33 cellular contexts compared by ENCODE assay signal in genomic region chr18:60162390-60162789, GRCh38.
DNase-seq lines count a peak whose midpoint lies in the region; ATAC-seq and TF ChIP-seq lines count a peak whose summit lies in the region.
"Had no signal": no experiment of that assay in that cellular context is flagged by ENCODE, and none has a peak within 500 bp of the region (broad histone marks: within the 10 kb centered on the region; RNA-seq: fewer than 3 reads in every experiment).

No MANE protein-coding gene starts in this region.

- H3K4me3 ChIP-seq in mammary epithelial cell (replicated peaks in 1 of 3; ENCODE audit: insufficient read depth in 1 of 3, low read depth in 2 of 3, low read length in 3 of 3) = no peak overlapping the region
- H3K4me3 ChIP-seq: colonic mucosa, GM23338, hepatocyte, transverse colon had no signal

- H2AFZ ChIP-seq in mammary epithelial cell (ENCODE audit: low read depth, low read length) = no peak overlapping the region
- H2AFZ ChIP-seq: GM23338, hepatocyte had no signal

- no peak overlapping the region for H3K27ac Mint-ChIP-seq in stimulated activated effector memory CD8-positive, alpha-beta T cell treated with anti-CD3 and anti-CD28 coated beads, Interleukin-12 subunit alpha, Interleukin-12 subunit beta, amount 100 ng/mL, for 72 hours
- H3K27ac Mint-ChIP-seq: activated naive CD8-positive, alpha-beta T cell treated with anti-CD3 and anti-CD28 coated beads, Interleukin-2, amount 50 U/mL, for 24 hours; activated T-cell treated with anti-CD3 and anti-CD28 coated beads, Interleukin-2, amount 50 U/mL, for 72 hours; CD14-positive monocyte; GM23338; nephron had no signal

- H3K4me3 Mint-ChIP-seq in stimulated activated effector memory CD8-positive, alpha-beta T cell treated with anti-CD3 and anti-CD28 coated beads, Interleukin-12 subunit alpha, Interleukin-12 subunit beta, amount 100 ng/mL, for 72 hours = no peak overlapping the region
- H3K4me3 Mint-ChIP-seq: activated naive CD8-positive, alpha-beta T cell treated with anti-CD3 and anti-CD28 coated beads, Interleukin-2, amount 50 U/mL, for 24 hours; activated T-cell treated with anti-CD3 and anti-CD28 coated beads, Interleukin-2, amount 50 U/mL, for 72 hours; CD14-positive monocyte; GM23338; nephron had no signal

- H4K20me1 ChIP-seq in mammary epithelial cell (ENCODE audit: insufficient read depth, low read length) = no peaks in the 10 kb centered on the region

- H3K4me1 ChIP-seq in mammary epithelial cell (ENCODE audit: insufficient read depth, low read length) = no peaks in the 10 kb centered on the region
- H3K4me1 ChIP-seq: Caco-2, colonic mucosa, transverse colon had no signal

- H3K4me1 Mint-ChIP-seq in stimulated activated effector memory CD8-positive, alpha-beta T cell treated with anti-CD3 and anti-CD28 coated beads, Interleukin-12 subunit alpha, Interleukin-12 subunit beta, amount 100 ng/mL, for 72 hours = no peaks in the 10 kb centered on the region
- H3K4me1 Mint-ChIP-seq: activated naive CD8-positive, alpha-beta T cell treated with anti-CD3 and anti-CD28 coated beads, Interleukin-2, amount 50 U/mL, for 24 hours; CD14-positive monocyte; nephron had no signal

- CTCF ChIA-PET in mammary epithelial cell (lab: Charles Lee; ENCODE audit: low non-redundant PET) = no interaction called here

- no peaks in the 10 kb centered on the region for H3K9me3 ChIP-seq in mammary epithelial cell (replicated peaks; ENCODE audit: insufficient read depth, low read length)
- H3K9me3 ChIP-seq: Caco-2, colonic mucosa, transverse colon had no signal

- intact Hi-C loops in mammary epithelial cell (cut with micrococcal nuclease) = no loop called here

- TF ChIP-seq CTCF in mammary epithelial cell (conservative IDR thresholded peaks at IDR 0.05 in 1 of 2, IDR thresholded peaks at IDR 0.05 in 1 of 2; ENCODE audit: extremely low read depth in 1 of 2, insufficient read depth in 1 of 2, low read depth in 1 of 2, low read length in 2 of 2) = no peak

- in situ Hi-C loops in mammary epithelial cell (cut with MboI; ENCODE audit: low sequenced_read_pairs in 2 of 2) = no loop called here

- dilution Hi-C loops in mammary epithelial cell (cut with HindIII; ENCODE audit: low sequenced_read_pairs) = no loop called here

- H3K9ac ChIP-seq in mammary epithelial cell (ENCODE audit: insufficient read depth, low read length) = no peak overlapping the region

- no peaks in the 10 kb centered on the region for H3K36me3 Mint-ChIP-seq in stimulated activated effector memory CD8-positive, alpha-beta T cell treated with anti-CD3 and anti-CD28 coated beads, Interleukin-12 subunit alpha, Interleukin-12 subunit beta, amount 100 ng/mL, for 72 hours
- H3K36me3 Mint-ChIP-seq: CD14-positive monocyte had no signal

- DNase-seq in NOMO-1 treated with DMSO at 0.1 percent for 48 hours (lab: John Stamatoyannopoulos, UW; ENCODE audit: unreplicated experiment) (peak; percentile 21), NOMO-1 treated with dmso at 0.1 percent for 144 hours (lab: John Stamatoyannopoulos, UW; ENCODE audit: unreplicated experiment) (no peak), mammary epithelial cell (no peak), NCI-H774 (lab: John Stamatoyannopoulos, UW) (no peak)
- no peak for DNase-seq in stimulated activated effector memory CD8-positive, alpha-beta T cell treated with anti-CD3 and anti-CD28 coated beads, Interleukin-12 subunit alpha, Interleukin-12 subunit beta, amount 100 ng/mL, for 72 hours (ENCODE audit: low spot score in 2 of 2)
- DNase-seq in stimulated activated CD4-positive, alpha-beta T cell treated with anti-CD3 and anti-CD28 coated beads, Interleukin-12 subunit alpha, Interleukin-12 subunit beta, amount 100 ng/mL, for 4 hours = no peak
- DNase-seq: activated CD4-positive, alpha-beta T cell treated with anti-CD3 and anti-CD28 coated beads, Interleukin-2, amount 50 U/mL, for 48 hours; activated naive CD8-positive, alpha-beta T cell treated with anti-CD3 and anti-CD28 coated beads, Interleukin-2, amount 50 U/mL, for 24 hours; activated T-cell treated with anti-CD3 and anti-CD28 coated beads, Interleukin-2, amount 50 U/mL, for 72 hours; Caco-2; colonic mucosa; DMS53; effector CD4-positive, alpha-beta T cell; IMR-90; left cardiac atrium; NCI-H1092 treated with DMSO at 0.1 percent for 48 hours; NCI-H187 treated with DMSO at 0.1 percent for 48 hours; NCI-H2171 treated with DMSO at 0.1 percent for 48 hours; NCI-H510A; NK-92 treated with Interleukin-12 subunit alpha and Interleukin-12 subunit beta, amount 100 ng/mL, for 24 hours; stimulated activated CD4-positive, alpha-beta T cell treated with anti-CD3 and anti-CD28 coated beads, Interleukin-15, amount 100 ng/mL, for 24 hours; stimulated activated CD4-positive, alpha-beta T cell treated with anti-CD3 and anti-CD28 coated beads, Interleukin-4, amount 100 ng/mL, for 4 hours; transverse colon had no signal

- no TSS peak for BruUV-seq in mammary epithelial cell (replicated peaks; lab: Mats Ljungman, UMichigan)

- ATAC-seq in HG02759 (IDR thresholded peaks at IDR 0.05; ENCODE audit: unreplicated experiment) = peak; percentile 52
- peak; percentile 55 for ATAC-seq in HG03460 (IDR thresholded peaks at IDR 0.05; ENCODE audit: unreplicated experiment)
- no peak for ATAC-seq in stimulated activated effector memory CD8-positive, alpha-beta T cell treated with anti-CD3 and anti-CD28 coated beads, Interleukin-12 subunit alpha, Interleukin-12 subunit beta, amount 100 ng/mL, for 72 hours
- ATAC-seq: activated CD4-positive, CD25-positive, alpha-beta regulatory T cell treated with anti-CD3 and anti-CD28 coated beads, Interleukin-2, amount 50 U/mL, for 24 hours; activated naive CD8-positive, alpha-beta T cell treated with anti-CD3 and anti-CD28 coated beads, Interleukin-2, amount 50 U/mL, for 24 hours; activated T-cell treated with anti-CD3 and anti-CD28 coated beads, Interleukin-2, amount 50 U/mL, for 72 hours; GM23338; left cardiac atrium; Right ventricle myocardium inferior had no signal

- no peaks in the 10 kb centered on the region for H3K79me2 ChIP-seq in mammary epithelial cell (ENCODE audit: insufficient read depth, low read length)
- H3K79me2 ChIP-seq: hepatocyte had no signal

- no peaks in the 10 kb centered on the region for H3K36me3 ChIP-seq in mammary epithelial cell (ENCODE audit: insufficient read depth, low read length)
- H3K36me3 ChIP-seq: colonic mucosa, transverse colon had no signal

- no peak overlapping the region for H3K27ac ChIP-seq in mammary epithelial cell (ENCODE audit: insufficient read depth, low read depth, low read length)
- H3K27ac ChIP-seq: 22Rv1, colonic mucosa, epithelial cell of prostate, hepatocyte, transverse colon had no signal

- H3K9me3 Mint-ChIP-seq in stimulated activated effector memory CD8-positive, alpha-beta T cell treated with anti-CD3 and anti-CD28 coated beads, Interleukin-12 subunit alpha, Interleukin-12 subunit beta, amount 100 ng/mL, for 72 hours = no peaks in the 10 kb centered on the region
- H3K9me3 Mint-ChIP-seq: activated naive CD8-positive, alpha-beta T cell treated with anti-CD3 and anti-CD28 coated beads, Interleukin-2, amount 50 U/mL, for 24 hours; GM23338; nephron had no signal

- H3K4me2 ChIP-seq in mammary epithelial cell (ENCODE audit: insufficient read depth, low read depth, low read length) = no peak overlapping the region
- H3K4me2 ChIP-seq: GM23338, hepatocyte had no signal

- no peaks in the 10 kb centered on the region for H3K27me3 ChIP-seq in mammary epithelial cell (ENCODE audit: insufficient read depth, low read length)
- H3K27me3 ChIP-seq: colonic mucosa, hepatocyte, transverse colon had no signal
